In genomic region chr6:42512498-42513042, GRCh38 we compare ENCODE assay signal across 1 cellular context.
TF ChIP-seq lines count a peak whose summit lies in the region.

No MANE protein-coding gene starts in this region.

TF ChIP-seq in HCT116, 20 proteins besides CTCF, POLR2A, EP300 and RAD21 (continued from another document):
- TF ChIP-seq REST (IDR thresholded peaks at IDR 0.05; ENCODE audit: low read depth) (no peak), POLR2AphosphoS5 (IDR thresholded peaks at IDR 0.05; ENCODE audit: low read depth, low read length) (no peak), TCF7L2 (IDR thresholded peaks at IDR 0.05; ENCODE audit: borderline replicate concordance, extremely low read depth, insufficient read depth, insufficient read length) (no peak), MAX (IDR thresholded peaks at IDR 0.05) (no peak), EZH2phosphoT487 (IDR thresholded peaks at IDR 0.05; ENCODE audit: borderline replicate concordance) (no peak), CEBPB (IDR thresholded peaks at IDR 0.05; ENCODE audit: low read depth) (no peak), FOSL1 (IDR thresholded peaks at IDR 0.05; ENCODE audit: low read depth) (no peak), CBX3 (IDR thresholded peaks at IDR 0.05; ENCODE audit: low read depth) (no peak), EGR1 (IDR thresholded peaks at IDR 0.05; ENCODE audit: low read depth) (no peak), EZH2 (IDR thresholded peaks at IDR 0.05) (no peak), JUND (IDR thresholded peaks at IDR 0.05) (no peak), SIN3A (IDR thresholded peaks at IDR 0.05; ENCODE audit: low read depth) (no peak), YY1 (IDR thresholded peaks at IDR 0.05; ENCODE audit: extremely low read depth, insufficient replicate concordance, low read depth, low read length) (no peak)
- TF ChIP-seq, protein P1, sequence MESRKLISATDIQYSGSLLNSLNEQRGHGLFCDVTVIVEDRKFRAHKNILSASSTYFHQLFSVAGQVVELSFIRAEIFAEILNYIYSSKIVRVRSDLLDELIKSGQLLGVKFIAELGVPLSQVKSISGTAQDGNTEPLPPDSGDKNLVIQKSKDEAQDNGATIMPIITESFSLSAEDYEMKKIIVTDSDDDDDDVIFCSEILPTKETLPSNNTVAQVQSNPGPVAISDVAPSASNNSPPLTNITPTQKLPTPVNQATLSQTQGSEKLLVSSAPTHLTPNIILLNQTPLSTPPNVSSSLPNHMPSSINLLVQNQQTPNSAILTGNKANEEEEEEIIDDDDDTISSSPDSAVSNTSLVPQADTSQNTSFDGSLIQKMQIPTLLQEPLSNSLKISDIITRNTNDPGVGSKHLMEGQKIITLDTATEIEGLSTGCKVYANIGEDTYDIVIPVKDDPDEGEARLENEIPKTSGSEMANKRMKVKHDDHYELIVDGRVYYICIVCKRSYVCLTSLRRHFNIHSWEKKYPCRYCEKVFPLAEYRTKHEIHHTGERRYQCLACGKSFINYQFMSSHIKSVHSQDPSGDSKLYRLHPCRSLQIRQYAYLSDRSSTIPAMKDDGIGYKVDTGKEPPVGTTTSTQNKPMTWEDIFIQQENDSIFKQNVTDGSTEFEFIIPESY (IDR thresholded peaks at IDR 0.05; ENCODE audit: extremely low read depth, insufficient replicate concordance, low read length), result no peak
TF ChIP-seq in HCT116: peak in this region for 0.
